Comparison of ENCODE assay signal across 1 cellular context in the genomic region with DNA sequence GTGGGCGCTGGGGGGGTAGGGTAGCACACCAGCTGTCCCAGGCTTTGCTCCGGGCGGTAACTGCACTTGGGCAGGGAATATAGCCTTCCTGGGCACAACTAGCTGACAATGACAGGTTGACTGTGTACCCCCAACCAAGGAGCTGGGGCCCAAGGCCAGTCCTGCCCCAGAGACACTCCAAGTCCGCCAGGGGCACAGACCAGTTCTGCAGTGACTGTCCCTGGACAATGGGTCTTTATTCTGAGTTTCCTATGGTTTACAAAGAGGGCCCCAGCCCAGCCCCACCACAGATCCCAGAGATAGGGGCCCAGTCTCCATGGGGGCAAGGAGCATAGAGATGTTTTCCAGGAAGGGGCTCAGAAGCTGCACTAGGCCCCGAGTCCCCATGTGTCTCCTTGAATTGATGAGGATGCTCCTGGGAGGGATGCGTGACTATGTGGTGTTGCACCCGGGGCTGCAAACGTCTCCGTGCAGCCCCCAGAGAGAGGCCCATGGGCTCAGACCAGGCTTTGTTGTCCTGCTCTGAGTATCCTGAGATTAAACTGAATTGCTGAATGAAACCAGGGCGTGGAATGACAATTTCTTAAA.
TF ChIP-seq lines count a peak whose summit lies in the region.

No MANE protein-coding gene starts in this region.

TF ChIP-seq in H1, 55 proteins besides CTCF, POLR2A, EP300 and RAD21:
- TF ChIP-seq SP2 (IDR thresholded peaks at IDR 0.05; ENCODE audit: low read length), result no peak
- TF ChIP-seq RBBP5 (IDR thresholded peaks at IDR 0.05; ENCODE audit: borderline replicate concordance, low read depth, low read length), result no peak
- TF ChIP-seq ATF3 (IDR thresholded peaks at IDR 0.05; ENCODE audit: insufficient read depth, low read depth, low read length), result no peak
- TF ChIP-seq GABPA (IDR thresholded peaks at IDR 0.05; ENCODE audit: borderline replicate concordance, insufficient read depth, low read length), result no peak
- no peak for TF ChIP-seq RNF2 (IDR thresholded peaks at IDR 0.05; ENCODE audit: borderline replicate concordance, low read depth, low read length, missing control alignments, poor library complexity, severe bottlenecking)
- TF ChIP-seq CBX8 (IDR thresholded peaks at IDR 0.05; ENCODE audit: borderline replicate concordance, low read depth, low read length), result no peak
- TF ChIP-seq RXRA (IDR thresholded peaks at IDR 0.05; ENCODE audit: insufficient read depth, low read depth, low read length), result no peak
- TF ChIP-seq TEAD4 (IDR thresholded peaks at IDR 0.05; ENCODE audit: low read depth, low read length), result no peak
- TF ChIP-seq SIN3A (conservative IDR thresholded peaks at IDR 0.05 in 1 of 2, IDR thresholded peaks at IDR 0.05 in 1 of 2; ENCODE audit: low read depth in 1 of 2, low read length in 2 of 2), result no peak
- no peak for TF ChIP-seq JUND (IDR thresholded peaks at IDR 0.05; ENCODE audit: low read length)
- no peak for TF ChIP-seq POU5F1 (IDR thresholded peaks at IDR 0.05; ENCODE audit: low read depth, low read length)
- TF ChIP-seq, protein P1, sequence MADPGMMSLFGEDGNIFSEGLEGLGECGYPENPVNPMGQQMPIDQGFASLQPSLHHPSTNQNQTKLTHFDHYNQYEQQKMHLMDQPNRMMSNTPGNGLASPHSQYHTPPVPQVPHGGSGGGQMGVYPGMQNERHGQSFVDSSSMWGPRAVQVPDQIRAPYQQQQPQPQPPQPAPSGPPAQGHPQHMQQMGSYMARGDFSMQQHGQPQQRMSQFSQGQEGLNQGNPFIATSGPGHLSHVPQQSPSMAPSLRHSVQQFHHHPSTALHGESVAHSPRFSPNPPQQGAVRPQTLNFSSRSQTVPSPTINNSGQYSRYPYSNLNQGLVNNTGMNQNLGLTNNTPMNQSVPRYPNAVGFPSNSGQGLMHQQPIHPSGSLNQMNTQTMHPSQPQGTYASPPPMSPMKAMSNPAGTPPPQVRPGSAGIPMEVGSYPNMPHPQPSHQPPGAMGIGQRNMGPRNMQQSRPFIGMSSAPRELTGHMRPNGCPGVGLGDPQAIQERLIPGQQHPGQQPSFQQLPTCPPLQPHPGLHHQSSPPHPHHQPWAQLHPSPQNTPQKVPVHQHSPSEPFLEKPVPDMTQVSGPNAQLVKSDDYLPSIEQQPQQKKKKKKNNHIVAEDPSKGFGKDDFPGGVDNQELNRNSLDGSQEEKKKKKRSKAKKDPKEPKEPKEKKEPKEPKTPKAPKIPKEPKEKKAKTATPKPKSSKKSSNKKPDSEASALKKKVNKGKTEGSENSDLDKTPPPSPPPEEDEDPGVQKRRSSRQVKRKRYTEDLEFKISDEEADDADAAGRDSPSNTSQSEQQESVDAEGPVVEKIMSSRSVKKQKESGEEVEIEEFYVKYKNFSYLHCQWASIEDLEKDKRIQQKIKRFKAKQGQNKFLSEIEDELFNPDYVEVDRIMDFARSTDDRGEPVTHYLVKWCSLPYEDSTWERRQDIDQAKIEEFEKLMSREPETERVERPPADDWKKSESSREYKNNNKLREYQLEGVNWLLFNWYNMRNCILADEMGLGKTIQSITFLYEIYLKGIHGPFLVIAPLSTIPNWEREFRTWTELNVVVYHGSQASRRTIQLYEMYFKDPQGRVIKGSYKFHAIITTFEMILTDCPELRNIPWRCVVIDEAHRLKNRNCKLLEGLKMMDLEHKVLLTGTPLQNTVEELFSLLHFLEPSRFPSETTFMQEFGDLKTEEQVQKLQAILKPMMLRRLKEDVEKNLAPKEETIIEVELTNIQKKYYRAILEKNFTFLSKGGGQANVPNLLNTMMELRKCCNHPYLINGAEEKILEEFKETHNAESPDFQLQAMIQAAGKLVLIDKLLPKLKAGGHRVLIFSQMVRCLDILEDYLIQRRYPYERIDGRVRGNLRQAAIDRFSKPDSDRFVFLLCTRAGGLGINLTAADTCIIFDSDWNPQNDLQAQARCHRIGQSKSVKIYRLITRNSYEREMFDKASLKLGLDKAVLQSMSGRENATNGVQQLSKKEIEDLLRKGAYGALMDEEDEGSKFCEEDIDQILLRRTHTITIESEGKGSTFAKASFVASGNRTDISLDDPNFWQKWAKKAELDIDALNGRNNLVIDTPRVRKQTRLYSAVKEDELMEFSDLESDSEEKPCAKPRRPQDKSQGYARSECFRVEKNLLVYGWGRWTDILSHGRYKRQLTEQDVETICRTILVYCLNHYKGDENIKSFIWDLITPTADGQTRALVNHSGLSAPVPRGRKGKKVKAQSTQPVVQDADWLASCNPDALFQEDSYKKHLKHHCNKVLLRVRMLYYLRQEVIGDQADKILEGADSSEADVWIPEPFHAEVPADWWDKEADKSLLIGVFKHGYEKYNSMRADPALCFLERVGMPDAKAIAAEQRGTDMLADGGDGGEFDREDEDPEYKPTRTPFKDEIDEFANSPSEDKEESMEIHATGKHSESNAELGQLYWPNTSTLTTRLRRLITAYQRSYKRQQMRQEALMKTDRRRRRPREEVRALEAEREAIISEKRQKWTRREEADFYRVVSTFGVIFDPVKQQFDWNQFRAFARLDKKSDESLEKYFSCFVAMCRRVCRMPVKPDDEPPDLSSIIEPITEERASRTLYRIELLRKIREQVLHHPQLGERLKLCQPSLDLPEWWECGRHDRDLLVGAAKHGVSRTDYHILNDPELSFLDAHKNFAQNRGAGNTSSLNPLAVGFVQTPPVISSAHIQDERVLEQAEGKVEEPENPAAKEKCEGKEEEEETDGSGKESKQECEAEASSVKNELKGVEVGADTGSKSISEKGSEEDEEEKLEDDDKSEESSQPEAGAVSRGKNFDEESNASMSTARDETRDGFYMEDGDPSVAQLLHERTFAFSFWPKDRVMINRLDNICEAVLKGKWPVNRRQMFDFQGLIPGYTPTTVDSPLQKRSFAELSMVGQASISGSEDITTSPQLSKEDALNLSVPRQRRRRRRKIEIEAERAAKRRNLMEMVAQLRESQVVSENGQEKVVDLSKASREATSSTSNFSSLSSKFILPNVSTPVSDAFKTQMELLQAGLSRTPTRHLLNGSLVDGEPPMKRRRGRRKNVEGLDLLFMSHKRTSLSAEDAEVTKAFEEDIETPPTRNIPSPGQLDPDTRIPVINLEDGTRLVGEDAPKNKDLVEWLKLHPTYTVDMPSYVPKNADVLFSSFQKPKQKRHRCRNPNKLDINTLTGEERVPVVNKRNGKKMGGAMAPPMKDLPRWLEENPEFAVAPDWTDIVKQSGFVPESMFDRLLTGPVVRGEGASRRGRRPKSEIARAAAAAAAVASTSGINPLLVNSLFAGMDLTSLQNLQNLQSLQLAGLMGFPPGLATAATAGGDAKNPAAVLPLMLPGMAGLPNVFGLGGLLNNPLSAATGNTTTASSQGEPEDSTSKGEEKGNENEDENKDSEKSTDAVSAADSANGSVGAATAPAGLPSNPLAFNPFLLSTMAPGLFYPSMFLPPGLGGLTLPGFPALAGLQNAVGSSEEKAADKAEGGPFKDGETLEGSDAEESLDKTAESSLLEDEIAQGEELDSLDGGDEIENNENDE (IDR thresholded peaks at IDR 0.05; ENCODE audit: insufficient replicate concordance, low read length), result no peak
